ENCODE assay signal across 31 cellular contexts in the genomic region with DNA sequence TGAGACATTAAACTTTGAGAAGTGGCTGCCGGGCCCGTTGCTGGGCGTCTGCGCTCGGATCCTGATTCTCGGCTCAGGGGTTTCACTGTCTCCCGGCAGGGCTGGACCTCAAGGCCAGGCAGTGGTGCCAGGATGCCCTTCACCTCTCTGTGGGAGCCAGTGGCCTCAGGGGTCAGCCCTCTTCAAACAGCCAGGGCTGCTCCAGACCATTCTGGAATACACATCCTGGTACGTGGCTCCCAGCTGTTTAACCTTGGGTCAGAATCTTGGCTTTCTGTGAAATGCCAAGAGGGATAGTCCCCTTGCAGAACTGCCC.
DNase-seq lines count a peak whose midpoint lies in the region; ATAC-seq, FAIRE-seq and TF ChIP-seq lines count a peak whose summit lies in the region.
"Had no signal": no experiment of that assay in that cellular context is flagged by ENCODE, and none has a peak within 500 bp of the region (broad histone marks: within the 10 kb centered on the region; RNA-seq: fewer than 3 reads in every experiment).

No MANE protein-coding gene starts in this region.

- H3K9ac ChIP-seq in kidney (ENCODE audit: low read length in 2 of 2) (no peak overlapping the region), mammary epithelial cell (ENCODE audit: insufficient read depth, low read length) (no peak overlapping the region)
- H3K9ac ChIP-seq: neural progenitor cell had no signal

- BruUV-seq in mammary epithelial cell (replicated peaks; lab: Mats Ljungman, UMichigan), result no TSS peak

- peaks cover 17% of the 10 kb centered on the region for H3K4me1 Mint-ChIP-seq in activated naive CD8-positive, alpha-beta T cell (ENCODE audit: low read depth)
- H3K4me1 Mint-ChIP-seq in activated naive CD8-positive, alpha-beta T cell treated with anti-CD3 and anti-CD28 coated beads, Interleukin-2, amount 50 U/mL, for 24 hours, result peaks cover 16% of the 10 kb centered on the region
- H3K4me1 Mint-ChIP-seq in activated B cell treated with CpG ODN at 0.5 μM for 24 hours, result peaks cover 26% of the 10 kb centered on the region
- peaks cover 5% of the 10 kb centered on the region for H3K4me1 Mint-ChIP-seq in T-helper 2 cell treated with Interferon-gamma antibody and Interleukin-4, amounts not matched to agents 5 μg/mL and 100 μg/mL, for 36 hours (ENCODE audit: low read depth)

- dilution Hi-C loops in mammary epithelial cell (cut with HindIII; ENCODE audit: low sequenced_read_pairs), result no loop called here

- CTCF ChIA-PET in activated B cell treated with CpG ODN at 0.5 μM for 24 hours (lab: Charles Lee) (no interaction called here), mammary epithelial cell (lab: Charles Lee; ENCODE audit: low non-redundant PET) (no interaction called here)

- no peaks in the 10 kb centered on the region for H4K20me1 ChIP-seq in mammary epithelial cell (ENCODE audit: insufficient read depth, low read length)

- H3K27ac Mint-ChIP-seq in activated naive CD8-positive, alpha-beta T cell, result peak overlapping the region; percentile 12
- H3K27ac Mint-ChIP-seq in activated naive CD8-positive, alpha-beta T cell treated with anti-CD3 and anti-CD28 coated beads, Interleukin-2, amount 50 U/mL, for 24 hours, result no peak overlapping the region
- no peak overlapping the region for H3K27ac Mint-ChIP-seq in activated B cell treated with CpG ODN at 0.5 μM for 24 hours
- H3K27ac Mint-ChIP-seq in T-helper 2 cell treated with Interferon-gamma antibody and Interleukin-4, amounts not matched to agents 5 μg/mL and 100 μg/mL, for 36 hours, result no peak overlapping the region
- H3K27ac Mint-ChIP-seq: H9, neural progenitor cell had no signal

- no peak overlapping the region for H3K4me2 ChIP-seq in mammary epithelial cell (ENCODE audit: insufficient read depth, low read depth, low read length)
- H3K4me2 ChIP-seq: A549, smooth muscle cell had no signal

- H3K9me3 ChIP-seq in kidney (ENCODE audit: control insufficient read depth in 1 of 2, low read length in 2 of 2), result no peaks in the 10 kb centered on the region
- no peaks in the 10 kb centered on the region for H3K9me3 ChIP-seq in testis
- H3K9me3 ChIP-seq in mammary epithelial cell (replicated peaks; ENCODE audit: insufficient read depth, low read length), result no peaks in the 10 kb centered on the region
- H3K9me3 ChIP-seq: A549, right atrium auricular region, stomach, thyroid gland had no signal

- no peak for TF ChIP-seq CTCF in activated B cell treated with CpG ODN at 0.5 μM for 24 hours (IDR thresholded peaks at IDR 0.05)
- TF ChIP-seq CTCF in kidney (IDR thresholded peaks at IDR 0.05; ENCODE audit: borderline replicate concordance, extremely low read depth, insufficient read depth), result no peak
- no peak for TF ChIP-seq CTCF in testis (IDR thresholded peaks at IDR 0.05)
- TF ChIP-seq CTCF in mammary epithelial cell (conservative IDR thresholded peaks at IDR 0.05 in 1 of 2, IDR thresholded peaks at IDR 0.05 in 1 of 2; ENCODE audit: extremely low read depth in 1 of 2, insufficient read depth in 1 of 2, low read depth in 1 of 2, low read length in 2 of 2), result no peak

- no peak for FAIRE-seq in kidney (lab: Jason Lieb, UNC)
- FAIRE-seq: A549, endothelial cell of umbilical vein, frontal cortex, GM12892, TTC549 had no signal

- DNase-seq in activated naive CD8-positive, alpha-beta T cell treated with anti-CD3 and anti-CD28 coated beads, Interleukin-2, amount 50 U/mL, for 24 hours, result no peak
- DNase-seq in activated B cell treated with CpG ODN at 0.5 μM for 24 hours, result no peak
- peak; percentile 35 for DNase-seq in kidney
- peak; percentile 43 for DNase-seq in testis
- DNase-seq in T-helper 2 cell treated with Interferon-gamma antibody and Interleukin-4, amounts not matched to agents 5 μg/mL and 100 μg/mL, for 36 hours (ENCODE audit: low spot score), result no peak
- DNase-seq in mammary epithelial cell, result no peak
- DNase-seq in left cardiac atrium, result no peak
- DNase-seq: activated CD4-positive, alpha-beta memory T cell treated with anti-CD3 and anti-CD28 coated beads, Interleukin-2, amount 10 ng/mL, durations not matched to agents 7 days and 5 days; activated CD4-positive, alpha-beta T cell treated with anti-CD3 and anti-CD28 coated beads for 1 hour; activated CD8-positive, alpha-beta memory T cell treated with anti-CD3 and anti-CD28 coated beads, Interleukin-2, amount 50 U/mL, for 48 hours; cerebellar nuclear complex; COR-L47; H9; NCI-H1092; NCI-H2029 treated with DMSO at 0.1 percent for 48 hours; PC-3; stimulated activated CD4-positive, alpha-beta T cell treated with anti-CD3 and anti-CD28 coated beads, Interleukin-1b, Interleukin-23, amount 100 ng/mL, for 48 hours; stomach; thyroid gland had no signal

- H3K79me2 ChIP-seq in mammary epithelial cell (ENCODE audit: insufficient read depth, low read length), result no peaks in the 10 kb centered on the region

- H3K27me3 ChIP-seq in testis, result no peaks in the 10 kb centered on the region
- no peaks in the 10 kb centered on the region for H3K27me3 ChIP-seq in mammary epithelial cell (ENCODE audit: insufficient read depth, low read length)
- H3K27me3 ChIP-seq: neural progenitor cell, right atrium auricular region, thyroid gland had no signal

- in situ Hi-C loops in mammary epithelial cell (cut with MboI; ENCODE audit: low sequenced_read_pairs in 2 of 2), result no loop called here

- H3K27me3 Mint-ChIP-seq in activated naive CD8-positive, alpha-beta T cell, result peaks cover 5% of the 10 kb centered on the region
- no peaks in the 10 kb centered on the region for H3K27me3 Mint-ChIP-seq in activated naive CD8-positive, alpha-beta T cell treated with anti-CD3 and anti-CD28 coated beads, Interleukin-2, amount 50 U/mL, for 24 hours
- H3K27me3 Mint-ChIP-seq in activated B cell treated with CpG ODN at 0.5 μM for 24 hours, result peaks cover 7% of the 10 kb centered on the region
- H3K27me3 Mint-ChIP-seq in T-helper 2 cell treated with Interferon-gamma antibody and Interleukin-4, amounts not matched to agents 5 μg/mL and 100 μg/mL, for 36 hours (ENCODE audit: low read depth), result no peaks in the 10 kb centered on the region
- H3K27me3 Mint-ChIP-seq: activated CD4-positive, alpha-beta memory T cell treated with anti-CD3 and anti-CD28 coated beads, Interleukin-2, amount 10 ng/mL, durations not matched to agents 7 days and 5 days had no signal

- H2AFZ ChIP-seq in mammary epithelial cell (ENCODE audit: low read depth, low read length), result no peak overlapping the region
- H2AFZ ChIP-seq: neural progenitor cell had no signal

- POLR2A ChIA-PET in activated B cell treated with CpG ODN at 0.5 μM for 24 hours (lab: Charles Lee), result no interaction called here

- H3K4me1 ChIP-seq in kidney (ENCODE audit: control insufficient read depth in 1 of 2, insufficient read depth in 1 of 2, low read depth in 1 of 2, low read length in 2 of 2) (no peaks in the 10 kb centered on the region), testis (peaks cover 11% of the 10 kb centered on the region), mammary epithelial cell (ENCODE audit: insufficient read depth, low read length) (no peaks in the 10 kb centered on the region)
- H3K4me1 ChIP-seq: A549, right atrium auricular region, stomach, thyroid gland had no signal

- peak overlapping the region; percentile 78 for H3K4me3 Mint-ChIP-seq in activated naive CD8-positive, alpha-beta T cell
- H3K4me3 Mint-ChIP-seq in activated naive CD8-positive, alpha-beta T cell treated with anti-CD3 and anti-CD28 coated beads, Interleukin-2, amount 50 U/mL, for 24 hours, result no peak overlapping the region
- peak overlapping the region; percentile 81 for H3K4me3 Mint-ChIP-seq in activated B cell treated with CpG ODN at 0.5 μM for 24 hours
- H3K4me3 Mint-ChIP-seq in T-helper 2 cell treated with Interferon-gamma antibody and Interleukin-4, amounts not matched to agents 5 μg/mL and 100 μg/mL, for 36 hours, result no peak overlapping the region
- H3K4me3 Mint-ChIP-seq: H9, neural progenitor cell had no signal

- no peak overlapping the region for H3K4me3 ChIP-seq in kidney (ENCODE audit: low read length in 2 of 2)
- no peak overlapping the region for H3K4me3 ChIP-seq in testis
- no peak overlapping the region for H3K4me3 ChIP-seq in mammary epithelial cell (replicated peaks in 1 of 3; ENCODE audit: insufficient read depth in 1 of 3, low read depth in 2 of 3, low read length in 3 of 3)
- H3K4me3 ChIP-seq: A549, neural progenitor cell, right atrium auricular region, SK-N-MC, smooth muscle cell, stomach, thyroid gland had no signal

- H3K27ac ChIP-seq in kidney (ENCODE audit: low read depth in 2 of 2, low read length in 2 of 2) (no peak overlapping the region), testis (no peak overlapping the region), mammary epithelial cell (ENCODE audit: insufficient read depth, low read depth, low read length) (no peak overlapping the region)
- H3K27ac ChIP-seq: A549, neural progenitor cell, right atrium auricular region, SK-N-MC, stomach, thyroid gland had no signal

- no peak for ATAC-seq in activated naive CD8-positive, alpha-beta T cell treated with anti-CD3 and anti-CD28 coated beads, Interleukin-2, amount 50 U/mL, for 24 hours
- ATAC-seq in activated B cell treated with CpG ODN at 0.5 μM for 24 hours (ENCODE audit: low read depth), result no peak
- no peak for ATAC-seq in left cardiac atrium
- ATAC-seq: PC-3 had no signal

- H3K36me3 Mint-ChIP-seq in activated naive CD8-positive, alpha-beta T cell, result no peaks in the 10 kb centered on the region
- no peaks in the 10 kb centered on the region for H3K36me3 Mint-ChIP-seq in activated naive CD8-positive, alpha-beta T cell treated with anti-CD3 and anti-CD28 coated beads, Interleukin-2, amount 50 U/mL, for 24 hours (ENCODE audit: low read depth)
- H3K36me3 Mint-ChIP-seq in activated B cell treated with CpG ODN at 0.5 μM for 24 hours (ENCODE audit: low read depth), result no peaks in the 10 kb centered on the region
- H3K36me3 Mint-ChIP-seq in T-helper 2 cell treated with Interferon-gamma antibody and Interleukin-4, amounts not matched to agents 5 μg/mL and 100 μg/mL, for 36 hours (ENCODE audit: low read depth), result no peaks in the 10 kb centered on the region
- H3K36me3 Mint-ChIP-seq: neural progenitor cell had no signal

- H3K36me3 ChIP-seq in kidney (ENCODE audit: control insufficient read depth in 1 of 2, insufficient read depth in 2 of 2, low read length in 2 of 2), result no peaks in the 10 kb centered on the region
- H3K36me3 ChIP-seq in testis (ENCODE audit: low read depth, missing control alignments), result no peaks in the 10 kb centered on the region
- H3K36me3 ChIP-seq in mammary epithelial cell (ENCODE audit: insufficient read depth, low read length), result no peaks in the 10 kb centered on the region
- H3K36me3 ChIP-seq: neural progenitor cell, right atrium auricular region, stomach, thyroid gland had no signal

- TF ChIP-seq POLR2A in testis (IDR thresholded peaks at IDR 0.05), result no peak

- intact Hi-C loops in activated B cell treated with CpG ODN at 0.5 μM for 24 hours (cut with micrococcal nuclease), result no loop called here
- intact Hi-C loops in kidney (cut with DNase I), result no loop called here
- intact Hi-C loops in testis (cut with DNase I; ENCODE audit: low total_unique reads), result no loop called here
- intact Hi-C loops in mammary epithelial cell (cut with micrococcal nuclease), result no loop called here
- intact Hi-C loops in left cardiac atrium (cut with DNase I), result no loop called here

- 33 to 38% methylated on average over 7 to 8 of the region's 8 CpGs for WGBS in testis, 2 donors
- whole genome bisulfite sequencing in mammary epithelial cell (ENCODE audit: low coverage, missing lambda C conversion rate), result 93% methylated on average over 8 of the region's 8 CpGs

- no peaks in the 10 kb centered on the region for H3K9me3 Mint-ChIP-seq in activated naive CD8-positive, alpha-beta T cell (ENCODE audit: low read depth)
- H3K9me3 Mint-ChIP-seq in activated naive CD8-positive, alpha-beta T cell treated with anti-CD3 and anti-CD28 coated beads, Interleukin-2, amount 50 U/mL, for 24 hours, result no peaks in the 10 kb centered on the region
- no peaks in the 10 kb centered on the region for H3K9me3 Mint-ChIP-seq in activated B cell treated with CpG ODN at 0.5 μM for 24 hours
- no peaks in the 10 kb centered on the region for H3K9me3 Mint-ChIP-seq in T-helper 2 cell treated with Interferon-gamma antibody and Interleukin-4, amounts not matched to agents 5 μg/mL and 100 μg/mL, for 36 hours
- H3K9me3 Mint-ChIP-seq: activated CD4-positive, alpha-beta memory T cell treated with anti-CD3 and anti-CD28 coated beads, Interleukin-2, amount 10 ng/mL, durations not matched to agents 7 days and 5 days; activated T-helper 1 cell treated with anti-CD3 and anti-CD28 coated beads, Interleukin-12 subunit alpha, Interleukin-12 subunit beta, Interleukin-2, Interleukin-4 antibody, amounts not matched to agents 30 ng/mL and 10 ng/mL and 1 ng/mL, durations not matched to agents 14 hours and 24 hours and 36 hours; H9; neural progenitor cell; T-helper 1 cell treated with Interleukin-12 subunit alpha and Interleukin-12 subunit beta and Interleukin-4 antibody, amounts not matched to agents 30 μg/mL and 1 μg/mL, for 36 hours had no signal

Comparison
In these comparisons a context has a peak if more than half of its experiments do, and no peak if none do; other contexts are left out.
1. H3K4me3 Mint-ChIP-seq: peak in activated naive CD8-positive, alpha-beta T cell (single experiment) and activated B cell treated with CpG ODN at 0.5 μM for 24 hours (single experiment); none in activated naive CD8-positive, alpha-beta T cell treated with anti-CD3 and anti-CD28 coated beads, Interleukin-2, amount 50 U/mL, for 24 hours (single experiment) and T-helper 2 cell treated with Interferon-gamma antibody and Interleukin-4, amounts not matched to agents 5 μg/mL and 100 μg/mL, for 36 hours (single experiment).
2. DNase-seq: peak in kidney (single experiment) and testis (single experiment); none in activated naive CD8-positive, alpha-beta T cell treated with anti-CD3 and anti-CD28 coated beads, Interleukin-2, amount 50 U/mL, for 24 hours (single experiment), activated B cell treated with CpG ODN at 0.5 μM for 24 hours (single experiment), T-helper 2 cell treated with Interferon-gamma antibody and Interleukin-4, amounts not matched to agents 5 μg/mL and 100 μg/mL, for 36 hours (single experiment), mammary epithelial cell (single experiment) and left cardiac atrium (single experiment).